ENCODE assay signal across 8 cellular contexts in genomic region chr6:27138837-27139752, GRCh38.
DNase-seq lines count a peak whose midpoint lies in the region; ATAC-seq, FAIRE-seq and TF ChIP-seq lines count a peak whose summit lies in the region.

No MANE protein-coding gene starts in this region.

- H3K9me3 ChIP-seq in SK-N-SH (no peaks in the 10 kb centered on the region), adipocyte (ENCODE audit: control insufficient read depth, low read length) (no peaks in the 10 kb centered on the region)

- H3K4me3 ChIP-seq in SK-N-SH (ENCODE audit: low read depth in 2 of 2, low read length in 1 of 2) (peak overlapping the region; percentile 63), adipocyte (ENCODE audit: low read length) (peak overlapping the region; percentile 83), iPS-11a (ENCODE audit: low read depth, low read length) (peak overlapping the region; percentile 91), skin epidermis (peak overlapping the region; percentile 48 to 58 (median 53))

- CTCF ChIA-PET in SK-N-SH (lab: Yijun Ruan, JAX), result interaction anchor here (0.6 to 2.0 kb wide), 4 partner anchors 12 to 934 kb away, joined by 3 to 7 read pairs (median 4); a partner anchor contains a TSS

- peak overlapping the region; percentile 88 for H3K4me2 ChIP-seq in SK-N-SH

- H3K9ac ChIP-seq in SK-N-SH (peak overlapping the region; percentile 72), adipocyte (ENCODE audit: low read length) (peak overlapping the region; percentile 65)

- H3K9me2 ChIP-seq in SK-N-SH, result no peaks in the 10 kb centered on the region

- POLR2A ChIA-PET in SK-N-SH (lab: Yijun Ruan, JAX), result interaction anchor here (0.6 to 1.9 kb wide), 13 partner anchors 8 to 1746 kb away, joined by 3 to 20 read pairs (median 4); a partner anchor contains a TSS

- TF ChIP-seq RAD21 in SK-N-SH (IDR thresholded peaks at IDR 0.05; ENCODE audit: low read length), result no peak

- peak; percentile 49 for ATAC-seq in GM18873 (IDR thresholded peaks at IDR 0.05; ENCODE audit: low FRiP score, unreplicated experiment)
- peak; percentile 42 for ATAC-seq in HG03139 (IDR thresholded peaks at IDR 0.05; ENCODE audit: unreplicated experiment)

- peak overlapping the region; percentile 49 for H2AFZ ChIP-seq in SK-N-SH (ENCODE audit: low read depth)

- peak overlapping the region; percentile 69 to 98 for H3K27ac ChIP-seq in SK-N-SH (ENCODE audit: low read depth in 2 of 2, low read length in 1 of 2)
- peak overlapping the region in 20 of 21 experiments; percentile 56 to 95 (median 80) for H3K27ac ChIP-seq in skin epidermis

- peaks cover 46% of the 10 kb centered on the region; the same call in 1 of the 2 replicates for H3K79me2 ChIP-seq in SK-N-SH (ENCODE audit: insufficient read depth)

- no peaks in the 10 kb centered on the region for H4K20me1 ChIP-seq in SK-N-SH (ENCODE audit: insufficient read depth)

- DNase-seq in SK-N-SH (peak; percentile 77), adipocyte (ENCODE audit: low read depth) (peak; percentile 45), NCI-H1048 (lab: John Stamatoyannopoulos, UW) (no peak)

- no peak for TF ChIP-seq CTCF in SK-N-SH (IDR thresholded peaks at IDR 0.05)

- peak; percentile 21 for FAIRE-seq in A204.1 (lab: Jason Lieb, UNC)

- peaks cover 30% of the 10 kb centered on the region for H3F3A ChIP-seq in SK-N-SH (replicated peaks; ENCODE audit: insufficient read depth)

- peak; percentile 82 to 87 for TF ChIP-seq EP300 in SK-N-SH (IDR thresholded peaks at IDR 0.05; ENCODE audit: borderline replicate concordance in 1 of 2, low read depth in 1 of 2, low read length in 1 of 2)

- WGBS in SK-N-SH (ENCODE audit: low lambda C conversion rate), result 6% methylated on average over 36 of the region's 36 CpGs

- H3K36me3 ChIP-seq in SK-N-SH (replicated peaks in 1 of 2; ENCODE audit: control insufficient read depth in 1 of 2, insufficient read depth in 2 of 2, low read length in 1 of 2), result peaks cover 10 to 25% of the 10 kb centered on the region in 2 experiments
- peaks cover 12% of the 10 kb centered on the region for H3K36me3 ChIP-seq in adipocyte (ENCODE audit: control insufficient read depth, insufficient read depth, low read length, severe bottlenecking)

- peaks cover 12 to 19% of the 10 kb centered on the region in 2 experiments for H3K4me1 ChIP-seq in SK-N-SH (ENCODE audit: control insufficient read depth in 1 of 2, insufficient read depth in 2 of 2, low read depth in 1 of 2, low read length in 1 of 2)
- H3K4me1 ChIP-seq in adipocyte (ENCODE audit: control insufficient read depth, insufficient read depth, low read length), result peaks cover 11% of the 10 kb centered on the region

- H3K27me3 ChIP-seq in SK-N-SH (ENCODE audit: insufficient read depth) (no peaks in the 10 kb centered on the region), adipocyte (replicated peaks; ENCODE audit: control insufficient read depth, insufficient read depth, low read length) (no peaks in the 10 kb centered on the region)

TF ChIP-seq in SK-N-SH, 30 proteins besides CTCF, POLR2A, EP300 and RAD21 (continues in another document):
- TF ChIP-seq, protein P1, sequence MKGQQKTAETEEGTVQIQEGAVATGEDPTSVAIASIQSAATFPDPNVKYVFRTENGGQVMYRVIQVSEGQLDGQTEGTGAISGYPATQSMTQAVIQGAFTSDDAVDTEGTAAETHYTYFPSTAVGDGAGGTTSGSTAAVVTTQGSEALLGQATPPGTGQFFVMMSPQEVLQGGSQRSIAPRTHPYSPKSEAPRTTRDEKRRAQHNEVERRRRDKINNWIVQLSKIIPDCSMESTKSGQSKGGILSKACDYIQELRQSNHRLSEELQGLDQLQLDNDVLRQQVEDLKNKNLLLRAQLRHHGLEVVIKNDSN (IDR thresholded peaks at IDR 0.05; ENCODE audit: borderline replicate concordance, low read depth), result no peak
- peak; percentile 40; the same call in 1 of the 2 replicates for TF ChIP-seq RXRA (IDR thresholded peaks at IDR 0.05; ENCODE audit: borderline replicate concordance, low read depth)
- TF ChIP-seq USF2 (IDR thresholded peaks at IDR 0.05; ENCODE audit: borderline replicate concordance, low read depth, low read length), result no peak
- TF ChIP-seq, protein P2, sequence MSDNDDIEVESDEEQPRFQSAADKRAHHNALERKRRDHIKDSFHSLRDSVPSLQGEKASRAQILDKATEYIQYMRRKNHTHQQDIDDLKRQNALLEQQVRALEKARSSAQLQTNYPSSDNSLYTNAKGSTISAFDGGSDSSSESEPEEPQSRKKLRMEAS (IDR thresholded peaks at IDR 0.05; ENCODE audit: low read depth), result peak; percentile 60; the same call in 1 of the 2 replicates
- TF ChIP-seq EZH2phosphoT487 (IDR thresholded peaks at IDR 0.05; ENCODE audit: borderline replicate concordance, low read depth), result no peak
- no peak for TF ChIP-seq SMC3 (IDR thresholded peaks at IDR 0.05; ENCODE audit: low read depth, low read length)
- no peak for TF ChIP-seq FOXM1 (IDR thresholded peaks at IDR 0.05; ENCODE audit: low read depth)
- TF ChIP-seq POLR2AphosphoS5 (IDR thresholded peaks at IDR 0.05; ENCODE audit: low read depth, low read length), result peak; percentile 99
- peak; percentile 58; the same call in 1 of the 2 replicates for TF ChIP-seq GABPA (IDR thresholded peaks at IDR 0.05; ENCODE audit: low read depth)
- peak; percentile 31; the same call in 1 of the 2 replicates for TF ChIP-seq MXI1 (IDR thresholded peaks at IDR 0.05; ENCODE audit: low read depth, low read length)
- TF ChIP-seq FOSL2 (IDR thresholded peaks at IDR 0.05; ENCODE audit: borderline replicate concordance, low read depth), result no peak; the same call in 1 of the 2 replicates
- TF ChIP-seq, protein P3, sequence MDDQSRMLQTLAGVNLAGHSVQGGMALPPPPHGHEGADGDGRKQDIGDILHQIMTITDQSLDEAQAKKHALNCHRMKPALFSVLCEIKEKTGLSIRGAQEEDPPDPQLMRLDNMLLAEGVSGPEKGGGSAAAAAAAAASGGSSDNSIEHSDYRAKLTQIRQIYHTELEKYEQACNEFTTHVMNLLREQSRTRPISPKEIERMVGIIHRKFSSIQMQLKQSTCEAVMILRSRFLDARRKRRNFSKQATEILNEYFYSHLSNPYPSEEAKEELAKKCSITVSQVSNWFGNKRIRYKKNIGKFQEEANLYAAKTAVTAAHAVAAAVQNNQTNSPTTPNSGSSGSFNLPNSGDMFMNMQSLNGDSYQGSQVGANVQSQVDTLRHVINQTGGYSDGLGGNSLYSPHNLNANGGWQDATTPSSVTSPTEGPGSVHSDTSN (IDR thresholded peaks at IDR 0.05), result 0 out of 2 replicates have a peak, but pooled peaks have one; percentile 4
- TF ChIP-seq MEF2A (IDR thresholded peaks at IDR 0.05; ENCODE audit: borderline replicate concordance, low read depth), result no peak
- peak; percentile 84 for TF ChIP-seq ELF1 (IDR thresholded peaks at IDR 0.05)
- TF ChIP-seq TEAD4 (IDR thresholded peaks at IDR 0.05; ENCODE audit: borderline replicate concordance, insufficient read depth), result no peak
- no peak for TF ChIP-seq NRF1 (IDR thresholded peaks at IDR 0.05; ENCODE audit: low read depth, low read length)
- no peak for TF ChIP-seq GATA2 (CRISPR knock-in tag; IDR thresholded peaks at IDR 0.05)
- TF ChIP-seq FOXJ3 (CRISPR knock-in tag; IDR thresholded peaks at IDR 0.05), result no peak
- peak; percentile 97 for TF ChIP-seq SIN3A (IDR thresholded peaks at IDR 0.05; ENCODE audit: borderline replicate concordance, low read depth, low read length)
- peak; percentile 98 for TF ChIP-seq CHD2 (IDR thresholded peaks at IDR 0.05; ENCODE audit: low read length, partially characterized antibody)
- peak; percentile 95 for TF ChIP-seq ZBTB33 (IDR thresholded peaks at IDR 0.05; ENCODE audit: borderline replicate concordance, low read depth)
- TF ChIP-seq TAF1 (IDR thresholded peaks at IDR 0.05; ENCODE audit: borderline replicate concordance, low read depth, low read length), result peak; percentile 71
- peak; percentile 74 for TF ChIP-seq NFIC (IDR thresholded peaks at IDR 0.05; ENCODE audit: borderline replicate concordance)
